Comparison of ENCODE assay signal across 8 cellular contexts in the genomic region with DNA sequence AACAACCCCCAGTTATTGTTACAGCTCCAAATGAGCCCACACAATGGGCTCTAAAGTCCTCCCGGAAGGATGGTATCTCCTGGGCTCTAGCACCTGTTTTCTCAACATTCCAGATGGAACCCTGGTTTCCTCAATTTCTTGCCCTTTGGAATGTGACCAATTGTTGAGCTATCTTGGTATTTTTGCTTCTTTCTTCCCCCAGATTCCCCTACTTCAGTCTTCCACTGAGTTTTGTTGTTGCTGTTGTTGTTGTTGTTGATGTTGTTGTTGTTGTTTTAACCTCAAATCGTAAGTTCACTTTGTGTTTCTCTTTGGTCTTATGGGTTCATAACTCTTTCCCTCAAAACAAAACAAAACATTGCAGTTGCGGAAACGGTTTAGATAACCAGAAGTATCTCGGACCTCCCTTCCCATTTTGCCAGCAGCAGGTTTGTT. TPM values are rescaled to one million over a fixed set of nuclear protein-coding genes. Genes with fewer than 3 reads are reported as not detected.
DNase-seq lines count a peak whose midpoint lies in the region; ATAC-seq and TF ChIP-seq lines count a peak whose summit lies in the region.

No MANE protein-coding gene starts in this region.

- no peak for TF ChIP-seq POLR2A in thyroid gland (IDR thresholded peaks at IDR 0.05)

- peaks cover 14 to 16% of the 10 kb centered on the region in 2 donors for H3K4me1 ChIP-seq in thyroid gland

- ATAC-seq in stimulated activated naive CD8-positive, alpha-beta T cell treated with anti-CD3 and anti-CD28 coated beads, Interleukin-15, Interleukin-2, amounts not matched to agents 100 U/mL and 50 U/mL, for 24 hours = no peak
- ATAC-seq in activated naive CD4-positive, alpha-beta T cell treated with anti-CD3 and anti-CD28 coated beads, Interleukin-2, amount 50 U/mL, for 72 hours = no peak
- ATAC-seq in GM21423 (IDR thresholded peaks at IDR 0.05; ENCODE audit: unreplicated experiment) = no peak

- no peaks in the 10 kb centered on the region for H3K27me3 Mint-ChIP-seq in stimulated activated naive CD8-positive, alpha-beta T cell treated with anti-CD3 and anti-CD28 coated beads, Interleukin-15, Interleukin-2, amounts not matched to agents 100 ng/mL and 50 ng/mL, for 24 hours

- DNase-seq in stimulated activated naive CD8-positive, alpha-beta T cell treated with anti-CD3 and anti-CD28 coated beads, Interleukin-15, Interleukin-2, amounts not matched to agents 100 U/mL and 50 U/mL, for 24 hours = no peak
- DNase-seq in activated naive CD4-positive, alpha-beta T cell treated with anti-CD3 and anti-CD28 coated beads, Interleukin-2, amount 50 U/mL, for 72 hours (ENCODE audit: low spot score in 2 of 2) = no peak
- no peak for DNase-seq in kidney epithelial cell (ENCODE audit: low read depth)
- DNase-seq in thyroid gland = no peak
- no peak for DNase-seq in DMS153 (lab: John Stamatoyannopoulos, UW)
- DNase-seq in NCI-H82 (lab: John Stamatoyannopoulos, UW) = no peak

- H3K27me3 ChIP-seq in kidney epithelial cell (ENCODE audit: control insufficient read depth, insufficient read depth, low read length) (no peaks in the 10 kb centered on the region), thyroid gland (no peaks in the 10 kb centered on the region)

- peaks cover 24% of the 10 kb centered on the region for H3K36me3 Mint-ChIP-seq in stimulated activated naive CD8-positive, alpha-beta T cell treated with anti-CD3 and anti-CD28 coated beads, Interleukin-15, Interleukin-2, amounts not matched to agents 100 ng/mL and 50 ng/mL, for 24 hours (ENCODE audit: low read depth)
- peaks cover 23 to 33% of the 10 kb centered on the region in 2 donors for H3K36me3 Mint-ChIP-seq in activated naive CD4-positive, alpha-beta T cell treated with anti-CD3 and anti-CD28 coated beads, Interleukin-2, amount 50 U/mL, for 72 hours

- H3K9me3 ChIP-seq in thyroid gland = no peaks in the 10 kb centered on the region

- peak overlapping the region; percentile 93 for H3K27ac Mint-ChIP-seq in stimulated activated naive CD8-positive, alpha-beta T cell treated with anti-CD3 and anti-CD28 coated beads, Interleukin-15, Interleukin-2, amounts not matched to agents 100 ng/mL and 50 ng/mL, for 24 hours
- H3K27ac Mint-ChIP-seq in activated naive CD4-positive, alpha-beta T cell treated with anti-CD3 and anti-CD28 coated beads, Interleukin-2, amount 50 U/mL, for 72 hours = peak overlapping the region; percentile 97 to 99

- H3K27ac ChIP-seq in thyroid gland = peak overlapping the region in 2 of 3 donors; percentile 67 to 69

- H3K36me3 ChIP-seq in kidney epithelial cell (ENCODE audit: control insufficient read depth, insufficient read depth, low read length) = no peaks in the 10 kb centered on the region
- H3K36me3 ChIP-seq in thyroid gland = no peaks in the 10 kb centered on the region

- peaks cover 33% of the 10 kb centered on the region for H3K4me1 Mint-ChIP-seq in stimulated activated naive CD8-positive, alpha-beta T cell treated with anti-CD3 and anti-CD28 coated beads, Interleukin-15, Interleukin-2, amounts not matched to agents 100 ng/mL and 50 ng/mL, for 24 hours (ENCODE audit: low read depth)

- TF ChIP-seq CTCF in kidney epithelial cell (IDR thresholded peaks at IDR 0.05; ENCODE audit: insufficient read depth, low read length, poor library complexity, severe bottlenecking) = no peak
- TF ChIP-seq CTCF in thyroid gland (IDR thresholded peaks at IDR 0.05) = no peak

- 3 to 4% methylated on average over 5 of the region's 5 CpGs for WGBS in thyroid gland, 2 donors

- peak overlapping the region; percentile 97 for H3K4me3 Mint-ChIP-seq in stimulated activated naive CD8-positive, alpha-beta T cell treated with anti-CD3 and anti-CD28 coated beads, Interleukin-15, Interleukin-2, amounts not matched to agents 100 ng/mL and 50 ng/mL, for 24 hours

- H3K9me3 Mint-ChIP-seq in stimulated activated naive CD8-positive, alpha-beta T cell treated with anti-CD3 and anti-CD28 coated beads, Interleukin-15, Interleukin-2, amounts not matched to agents 100 ng/mL and 50 ng/mL, for 24 hours = no peaks in the 10 kb centered on the region
- no peaks in the 10 kb centered on the region for H3K9me3 Mint-ChIP-seq in activated naive CD4-positive, alpha-beta T cell treated with anti-CD3 and anti-CD28 coated beads, Interleukin-2, amount 50 U/mL, for 72 hours

- peak overlapping the region; percentile 73 for H3K4me3 ChIP-seq in kidney epithelial cell (ENCODE audit: low read depth, low read length)
- H3K4me3 ChIP-seq in thyroid gland (replicated peaks in 1 of 3) = peak overlapping the region in 1 of 3 donors; percentile 31

- intact Hi-C loops in thyroid gland (cut with DNase I) = no loop called here

RNA-seq across cellular contexts. Expression of a gene that starts 0.8 kb away (rescaled TPM):
- total RNA-seq in activated naive CD4-positive, alpha-beta T cell treated with anti-CD3 and anti-CD28 coated beads, Interleukin-2, amount 50 U/mL, for 72 hours = 100 to 1,000 TPM in 1 of 2 donors, 10 to 100 TPM in 1; 90.7 to 121 TPM
- 64.1 and 65.1 TPM in 2 replicates for total RNA-seq in kidney epithelial cell
- total RNA-seq in thyroid gland = 10 to 100 TPM; 59.4 to 88.2 (median 70.9) TPM

RNA-seq across cellular contexts. Expression of a gene that starts 12.9 kb away (rescaled TPM):
- total RNA-seq in activated naive CD4-positive, alpha-beta T cell treated with anti-CD3 and anti-CD28 coated beads, Interleukin-2, amount 50 U/mL, for 72 hours = 10 to 100 TPM in 1 of 2 donors, 1 to 10 TPM in 1; 4.3 to 10.4 TPM
- total RNA-seq in kidney epithelial cell (9.9 and 10.7 TPM in 2 replicates), thyroid gland (1 to 10 TPM in 3 of 4 donors, under 1 TPM in 1; 0.68 to 3.0 (median 1.6) TPM)

RNA-seq across cellular contexts. Expression of a gene that starts 34.5 kb away (rescaled TPM):
- total RNA-seq in activated naive CD4-positive, alpha-beta T cell treated with anti-CD3 and anti-CD28 coated beads, Interleukin-2, amount 50 U/mL, for 72 hours = 10 to 100 TPM; 11.0 to 15.3 TPM
- 24.5 and 25.4 TPM in 2 replicates for total RNA-seq in kidney epithelial cell
- 10 to 100 TPM in 3 of 4 donors, 1 to 10 TPM in 1; 7.1 to 16.4 (median 13.1) TPM for total RNA-seq in thyroid gland
